In the genomic region with DNA sequence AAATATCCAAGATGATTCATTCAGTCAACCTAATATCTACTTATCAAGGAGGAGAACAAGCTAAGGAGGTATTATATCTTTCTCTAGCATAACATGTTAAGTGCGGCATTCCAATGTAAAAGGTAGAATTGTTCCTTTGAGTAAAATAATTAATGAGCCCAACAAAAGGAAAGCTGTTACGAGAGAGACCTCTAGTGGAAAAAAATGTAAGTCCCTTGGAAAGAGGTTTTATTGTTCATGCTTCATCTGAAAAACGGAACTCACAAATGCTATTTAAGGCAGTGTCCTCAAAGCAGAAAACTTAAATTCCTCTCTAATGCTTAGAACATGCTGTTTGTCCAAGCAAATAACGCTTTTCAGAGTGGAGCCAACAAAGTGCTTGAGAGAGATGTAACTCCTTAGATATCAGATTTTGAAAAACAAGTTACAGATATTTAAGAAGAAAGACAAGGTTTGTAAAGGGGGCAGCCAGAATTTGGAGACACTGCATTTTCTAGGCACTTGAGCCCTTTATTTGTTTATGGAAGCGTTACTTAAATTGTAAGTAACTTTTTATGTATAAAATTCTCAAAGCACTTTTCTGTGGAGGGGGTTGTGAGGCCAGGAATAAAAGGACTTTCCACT, we compare ENCODE assay signal across 10 cellular contexts.
DNase-seq lines count a peak whose midpoint lies in the region; ATAC-seq and TF ChIP-seq lines count a peak whose summit lies in the region.
"Had no signal": no experiment of that assay in that cellular context is flagged by ENCODE, and none has a peak within 500 bp of the region (broad histone marks: within the 10 kb centered on the region; RNA-seq: fewer than 3 reads in every experiment).

No MANE protein-coding gene starts in this region.

- H3K4me1 Mint-ChIP-seq in mesothelial cell of epicardium: peaks cover 47% of the 10 kb centered on the region

- H3K27ac ChIP-seq in mammary epithelial cell (ENCODE audit: insufficient read depth, low read depth, low read length): no peak overlapping the region
- H3K27ac ChIP-seq: BLaER1 treated with 17β-estradiol and CSF1 and Interleukin-3, amounts not matched to agents 10 nM and 100 nM had no signal

- TF ChIP-seq CTCF in mammary epithelial cell (conservative IDR thresholded peaks at IDR 0.05 in 1 of 2, IDR thresholded peaks at IDR 0.05 in 1 of 2; ENCODE audit: extremely low read depth in 1 of 2, insufficient read depth in 1 of 2, low read depth in 1 of 2, low read length in 2 of 2): peak; percentile 34 to 64
- peak; percentile 64 for TF ChIP-seq CTCF in mesothelial cell of epicardium (IDR thresholded peaks at IDR 0.05; ENCODE audit: unreplicated experiment)

- peaks cover 8% of the 10 kb centered on the region for H3K27me3 ChIP-seq in mammary epithelial cell (ENCODE audit: insufficient read depth, low read length)
- H3K27me3 ChIP-seq: BLaER1 treated with 17β-estradiol and CSF1 and Interleukin-3, amounts not matched to agents 10 nM and 100 nM had no signal

- no peaks in the 10 kb centered on the region for H4K20me1 ChIP-seq in mammary epithelial cell (ENCODE audit: insufficient read depth, low read length)
- H4K20me1 ChIP-seq: BLaER1 treated with 17β-estradiol and CSF1 and Interleukin-3, amounts not matched to agents 10 nM and 100 nM had no signal

- no peak overlapping the region for H3K27ac Mint-ChIP-seq in mesothelial cell of epicardium
- H3K27ac Mint-ChIP-seq: stimulated activated naive CD8-positive, alpha-beta T cell treated with anti-CD3 and anti-CD28 coated beads, Interleukin-15, Interleukin-2, amounts not matched to agents 100 ng/mL and 50 ng/mL, for 24 hours had no signal

- H3K79me2 ChIP-seq in mammary epithelial cell (ENCODE audit: insufficient read depth, low read length): no peaks in the 10 kb centered on the region

- H3K4me3 Mint-ChIP-seq in mesothelial cell of epicardium: no peak overlapping the region
- H3K4me3 Mint-ChIP-seq: stimulated activated naive CD8-positive, alpha-beta T cell treated with anti-CD3 and anti-CD28 coated beads, Interleukin-15, Interleukin-2, amounts not matched to agents 100 ng/mL and 50 ng/mL, for 24 hours had no signal

- H3K36me3 Mint-ChIP-seq in mesothelial cell of epicardium: no peaks in the 10 kb centered on the region

- H2AFZ ChIP-seq in mammary epithelial cell (ENCODE audit: low read depth, low read length): no peak overlapping the region

- no peak overlapping the region for H3K4me2 ChIP-seq in mammary epithelial cell (ENCODE audit: insufficient read depth, low read depth, low read length)

- in situ Hi-C loops in mammary epithelial cell (cut with MboI; ENCODE audit: low sequenced_read_pairs in 2 of 2): no loop called here

- CTCF ChIA-PET in mammary epithelial cell (lab: Charles Lee; ENCODE audit: low non-redundant PET): interaction anchor here (0.6 kb wide), 1 partner anchor 213 kb away, joined by 4 read pairs; no protein-coding TSS in a partner anchor

- intact Hi-C loops in mammary epithelial cell (cut with micrococcal nuclease): loop anchor here (2.0 kb wide), 1 partner anchor 212 kb away; no protein-coding TSS in a partner anchor
- intact Hi-C loops in left colon (cut with DNase I, micrococcal nuclease): no loop called here

- H3K4me3 ChIP-seq in mammary epithelial cell (replicated peaks in 1 of 3; ENCODE audit: insufficient read depth in 1 of 3, low read depth in 2 of 3, low read length in 3 of 3): no peak overlapping the region
- H3K4me3 ChIP-seq: BLaER1 treated with 17β-estradiol and CSF1 and Interleukin-3, amounts not matched to agents 10 nM and 100 nM had no signal

- no TSS peak for BruUV-seq in mammary epithelial cell (replicated peaks; lab: Mats Ljungman, UMichigan)

- H3K9me3 ChIP-seq in mammary epithelial cell (replicated peaks; ENCODE audit: insufficient read depth, low read length): no peaks in the 10 kb centered on the region
- H3K9me3 ChIP-seq: BLaER1 treated with 17β-estradiol and CSF1 and Interleukin-3, amounts not matched to agents 10 nM and 100 nM had no signal

- DNase-seq in NCI-H1436 (lab: John Stamatoyannopoulos, UW): peak; percentile 40
- no peak for DNase-seq in NCI-H1436 treated with DMSO at 0.1 percent for 48 hours (lab: John Stamatoyannopoulos, UW)
- DNase-seq in NCI-H526 (lab: John Stamatoyannopoulos, UW): peak; percentile 57 to 73
- peak; percentile 11 for DNase-seq in mammary epithelial cell
- no peak for DNase-seq in mesothelial cell of epicardium (ENCODE audit: low spot score in 2 of 2, unreplicated experiment in 2 of 2)
- no peak for DNase-seq in activated CD4-positive, alpha-beta T cell treated with anti-CD3 and anti-CD28 coated beads, Interleukin-2, amount 50 U/mL, for 48 hours
- DNase-seq in left colon: no peak

- no peaks in the 10 kb centered on the region for H3K27me3 Mint-ChIP-seq in mesothelial cell of epicardium (ENCODE audit: low read depth)

- no peaks in the 10 kb centered on the region for H3K4me1 ChIP-seq in mammary epithelial cell (ENCODE audit: insufficient read depth, low read length)

- 6% methylated on average over 5 of the region's 5 CpGs for WGBS in mammary epithelial cell (ENCODE audit: low coverage, missing lambda C conversion rate)

- H3K9me3 Mint-ChIP-seq in mesothelial cell of epicardium: no peaks in the 10 kb centered on the region
- H3K9me3 Mint-ChIP-seq: stimulated activated naive CD8-positive, alpha-beta T cell treated with anti-CD3 and anti-CD28 coated beads, Interleukin-15, Interleukin-2, amounts not matched to agents 100 ng/mL and 50 ng/mL, for 24 hours had no signal

- ATAC-seq in HG02798 (IDR thresholded peaks at IDR 0.05; ENCODE audit: poor library complexity, unreplicated experiment) (peak; percentile 51), left colon (no peak)

- no peaks in the 10 kb centered on the region for H3K36me3 ChIP-seq in mammary epithelial cell (ENCODE audit: insufficient read depth, low read length)
- H3K36me3 ChIP-seq: BLaER1 treated with 17β-estradiol and CSF1 and Interleukin-3, amounts not matched to agents 10 nM and 100 nM had no signal

- no peak overlapping the region for H3K9ac ChIP-seq in mammary epithelial cell (ENCODE audit: insufficient read depth, low read length)
- H3K9ac ChIP-seq: BLaER1 treated with 17β-estradiol and CSF1 and Interleukin-3, amounts not matched to agents 10 nM and 100 nM had no signal

- dilution Hi-C loops in mammary epithelial cell (cut with HindIII; ENCODE audit: low sequenced_read_pairs): no loop called here

Comparison
In these comparisons a context has a peak if more than half of its experiments do, and no peak if none do; other contexts are left out.
1. DNase-seq: peak in NCI-H1436 (single experiment), NCI-H526 (2 of 2) and mammary epithelial cell (single experiment); none in NCI-H1436 treated with DMSO at 0.1 percent for 48 hours (single experiment), mesothelial cell of epicardium (0 of 2), activated CD4-positive, alpha-beta T cell treated with anti-CD3 and anti-CD28 coated beads, Interleukin-2, amount 50 U/mL, for 48 hours (0 of 2) and left colon (0 of 2).